Comparison of ENCODE assay signal across 24 cellular contexts in genomic region chr2:191848771-191849726, GRCh38. TPM values are rescaled to one million over a fixed set of nuclear protein-coding genes. Genes with fewer than 3 reads are reported as not detected.
DNase-seq lines count a peak whose midpoint lies in the region; ATAC-seq and TF ChIP-seq lines count a peak whose summit lies in the region.
"Had no signal": no experiment of that assay in that cellular context is flagged by ENCODE, and none has a peak within 500 bp of the region (broad histone marks: within the 10 kb centered on the region; RNA-seq: fewer than 3 reads in every experiment).

No MANE protein-coding gene starts in this region.

- no peak overlapping the region for H4K5ac ChIP-seq in H9 (ENCODE audit: insufficient read length, low read depth, low read length)

- H3K79me1 ChIP-seq in H9 (ENCODE audit: insufficient read depth, low read depth, low read length, poor library complexity, severe bottlenecking): no peaks in the 10 kb centered on the region

- no peak overlapping the region for H2BK120ac ChIP-seq in H9 (ENCODE audit: low read depth, low read length, poor library complexity, severe bottlenecking)

- H4K8ac ChIP-seq in H9 (replicated peaks; ENCODE audit: insufficient read length, low read depth, low read length): no peak overlapping the region

- H3K79me2 ChIP-seq in H9 (ENCODE audit: insufficient read depth, low read length): no peaks in the 10 kb centered on the region

- H3K9ac ChIP-seq in H9 (ENCODE audit: extremely low read depth, insufficient read length, low read length): no peak overlapping the region

- H3K27ac ChIP-seq in heart right ventricle (peak overlapping the region in 8 of 10 donors; percentile 6 to 97 (median 52)), H9 (ENCODE audit: insufficient read length, low read depth, low read length) (no peak overlapping the region), lower lobe of right lung (peak overlapping the region; percentile 1), upper lobe of left lung (peak overlapping the region in 3 of 4 donors; percentile 12 to 79 (median 42))
- H3K27ac ChIP-seq: RWPE1, SJCRH30 had no signal

- intact Hi-C loops in heart right ventricle (cut with DNase I): loop anchor here in 5 of 10 donors (5.0 to 10.0 kb wide), 4 partner anchors 56 to 178 kb away; no protein-coding TSS in a partner anchor
- intact Hi-C loops in Right ventricle myocardium superior (cut with DNase I): no loop called here
- intact Hi-C loops in lower lobe of right lung (cut with DNase I): no loop called here

- H3K27me3 ChIP-seq in heart right ventricle: no peaks in the 10 kb centered on the region
- H3K27me3 ChIP-seq in H9 (ENCODE audit: insufficient read depth, low read length): no peaks in the 10 kb centered on the region
- H3K27me3 ChIP-seq in lower lobe of right lung (ENCODE audit: low read depth): no peaks in the 10 kb centered on the region
- H3K27me3 ChIP-seq in upper lobe of left lung: no peaks in the 10 kb centered on the region
- H3K27me3 ChIP-seq: SJCRH30 had no signal

- H3K18ac ChIP-seq in H9 (ENCODE audit: insufficient read length, low read depth, low read length): no peak overlapping the region

- H2AK5ac ChIP-seq in H9 (ENCODE audit: insufficient read length, low read length): no peak overlapping the region

- no peak overlapping the region for H2BK15ac ChIP-seq in H9 (ENCODE audit: low read depth, low read length)

- H3K9me3 ChIP-seq in heart right ventricle: no peaks in the 10 kb centered on the region
- no peaks in the 10 kb centered on the region for H3K9me3 ChIP-seq in H9 (ENCODE audit: control insufficient read depth, low read depth, low read length)
- H3K9me3 ChIP-seq in lower lobe of right lung: no peaks in the 10 kb centered on the region
- H3K9me3 ChIP-seq in upper lobe of left lung: no peaks in the 10 kb centered on the region
- H3K9me3 ChIP-seq: SJCRH30 had no signal

- TF ChIP-seq POLR2A in upper lobe of left lung (IDR thresholded peaks at IDR 0.05): no peak

- TF ChIP-seq EP300 in upper lobe of left lung (IDR thresholded peaks at IDR 0.05): no peak

- H4K20me1 ChIP-seq in H9 (ENCODE audit: control insufficient read depth, insufficient read depth, insufficient read length): no peaks in the 10 kb centered on the region

- H3K4me3 Mint-ChIP-seq in H9: no peak overlapping the region
- H3K4me3 Mint-ChIP-seq: CD8-positive, alpha-beta T cell had no signal

- no peak overlapping the region for H4K91ac ChIP-seq in H9 (ENCODE audit: insufficient read length, low read depth, low read length)

- H2AFZ ChIP-seq in H9 (ENCODE audit: low read length): peak overlapping the region; percentile 82

- no peak overlapping the region for H2BK5ac ChIP-seq in H9 (ENCODE audit: insufficient read length, low read length)

- H3K27me3 Mint-ChIP-seq in H9 (ENCODE audit: low read depth): no peaks in the 10 kb centered on the region; the same call in 1 of the 2 replicates

- no peak overlapping the region for H3K4me2 ChIP-seq in H9 (ENCODE audit: insufficient read depth, insufficient read length, low read length)

- no peak overlapping the region for H3K27ac Mint-ChIP-seq in H9
- H3K27ac Mint-ChIP-seq: CD8-positive, alpha-beta T cell had no signal

- no peak overlapping the region for H3K23ac ChIP-seq in H9 (ENCODE audit: insufficient read length, low read depth, low read length)

- no peaks in the 10 kb centered on the region for H3K36me3 ChIP-seq in heart right ventricle
- no peaks in the 10 kb centered on the region for H3K36me3 ChIP-seq in lower lobe of right lung
- peaks cover 0 to under 1% (median 0%) of the 10 kb centered on the region in 4 donors for H3K36me3 ChIP-seq in upper lobe of left lung
- H3K36me3 ChIP-seq: SJCRH30 had no signal

- H2BK20ac ChIP-seq in H9 (ENCODE audit: low read depth, low read length, poor library complexity, severe bottlenecking): no peak overlapping the region

- no peak overlapping the region for H3K56ac ChIP-seq in H9 (ENCODE audit: insufficient read length, low read depth, low read length)

- no peak overlapping the region for H3K14ac ChIP-seq in H9 (ENCODE audit: insufficient read depth, low read length)

- no peaks in the 10 kb centered on the region for H3K9me3 Mint-ChIP-seq in H9
- H3K9me3 Mint-ChIP-seq: CD8-positive, alpha-beta T cell had no signal

- H3T11ph ChIP-seq in H9 (ENCODE audit: low read length): no peak overlapping the region

- no peak overlapping the region for H3K4ac ChIP-seq in H9 (ENCODE audit: low read depth, low read length)

- WGBS in heart right ventricle, 2 donors: 71 to 74% methylated on average over 7 of the region's 7 CpGs
- no CpG with 5 or more reads among the region's 7 CpGs for WGBS in H9 (ENCODE audit: extremely low coverage, insufficient read length, low lambda C conversion rate)
- 78 to 82% methylated on average over 7 of the region's 7 CpGs for WGBS in upper lobe of left lung, 2 donors

- no peak overlapping the region for H2BK12ac ChIP-seq in H9 (ENCODE audit: insufficient read length, low read depth, low read length)

- H3K23me2 ChIP-seq in H9 (ENCODE audit: insufficient read length, low read depth, low read length, poor library complexity, severe bottlenecking): no peaks in the 10 kb centered on the region

- DNase-seq in heart right ventricle (no peak), Right ventricle myocardium superior (no peak), H9 (no peak), lower lobe of right lung (no peak), upper lobe of left lung (no peak), NCI-H2029 treated with DMSO at 0.1 percent for 48 hours (lab: John Stamatoyannopoulos, UW) (no peak)
- DNase-seq: AML-193; C1 segment of cervical spinal cord; Calu3; CD8-positive, alpha-beta T cell; DMS153; GOT3; KBM-7; NCI-H1105; NCI-H146; NCI-H2081; NCI-H2171; NCI-H345; NCI-H524; NCI-H774; NK-92 treated with Interleukin-12 subunit alpha and Interleukin-12 subunit beta, amount 100 ng/mL, for 24 hours; SJCRH30 had no signal

- TF ChIP-seq CTCF in heart right ventricle (IDR thresholded peaks at IDR 0.05) (no peak), H9 (conservative IDR thresholded peaks at IDR 0.05) (no peak), lower lobe of right lung (IDR thresholded peaks at IDR 0.05) (no peak), upper lobe of left lung (IDR thresholded peaks at IDR 0.05) (no peak)

- ATAC-seq in heart right ventricle (no peak), Right ventricle myocardium superior (ENCODE audit: poor library complexity) (no peak), lower lobe of right lung (no peak), upper lobe of left lung (ENCODE audit: low FRiP score in 2 of 2) (no peak), GM21529 (IDR thresholded peaks at IDR 0.05; ENCODE audit: unreplicated experiment) (no peak)
- ATAC-seq: CD8-positive, alpha-beta T cell had no signal

- H3K4me1 ChIP-seq in heart right ventricle (peaks cover 10 to 57% (median 43%) of the 10 kb centered on the region in 9 donors), H9 (ENCODE audit: insufficient read depth, low read length) (peaks cover 4% of the 10 kb centered on the region; the same call in 1 of the 2 replicates), lower lobe of right lung (peaks cover 55% of the 10 kb centered on the region), upper lobe of left lung (peaks cover 24 to 47% (median 36%) of the 10 kb centered on the region in 4 donors)

- H3K36me3 Mint-ChIP-seq in H9 (ENCODE audit: insufficient read depth in 1 of 3, low read depth in 3 of 3): no peaks in the 10 kb centered on the region; a peak in 2 of 7 replicates
- H3K36me3 Mint-ChIP-seq: CD8-positive, alpha-beta T cell had no signal

- H3K4me1 Mint-ChIP-seq in H9: peaks cover 42 to 43% of the 10 kb centered on the region in 2 experiments

- H3K4me3 ChIP-seq in heart right ventricle (no peak overlapping the region), lower lobe of right lung (no peak overlapping the region), upper lobe of left lung (no peak overlapping the region)
- H3K4me3 ChIP-seq: SJCRH30 had no signal

RNA-seq across cellular contexts. Expression of gene CAVIN2, which starts 2.2 kb away (rescaled TPM):
- total RNA-seq in heart right ventricle (100 to 1,000 TPM in 5 of 10 donors, 10 to 100 TPM in 5; 73.5 to 126 (median 101) TPM), Right ventricle myocardium superior (104 TPM), H9 (2021) (not detected in 2 replicates), lower lobe of right lung (182 TPM), upper lobe of left lung (100 to 1,000 TPM in 5 of 6 donors, 10 to 100 TPM in 1; 44.0 to 268 (median 173) TPM)
- polyA plus RNA-seq in heart right ventricle: 10 to 100 TPM; 31.5 to 38.6 TPM
- total RNA-seq: Calu3; CD8-positive, alpha-beta T cell had no signal

Comparison
In these comparisons a context has a peak if more than half of its experiments do, and no peak if none do; other contexts are left out.
1. RNA of gene CAVIN2, which starts 2.2 kb away (total RNA-seq): 44.0 to 268 TPM in upper lobe of left lung, 182 TPM in lower lobe of right lung (single experiment), 104 TPM in Right ventricle myocardium superior (single experiment) and 73.5 to 126 TPM in heart right ventricle; not detected in H9; every median in the first group is over 10 times any median in the second.